ENCODE assay signal across 18 cellular contexts in genomic region chr21:32020551-32020950, GRCh38.
DNase-seq lines count a peak whose midpoint lies in the region; ATAC-seq, FAIRE-seq and TF ChIP-seq lines count a peak whose summit lies in the region.
"Had no signal": no experiment of that assay in that cellular context is flagged by ENCODE, and none has a peak within 500 bp of the region (broad histone marks: within the 10 kb centered on the region; RNA-seq: fewer than 3 reads in every experiment).

No MANE protein-coding gene starts in this region.

- DNase-seq in H9 (no peak), MV-4-11 (lab: John Stamatoyannopoulos, UW) (peak; percentile 71), bronchial epithelial cell (ENCODE audit: low read depth) (no peak), GM13976 (ENCODE audit: low spot score) (no peak)
- DNase-seq in activated CD8-positive, alpha-beta memory T cell treated with anti-CD3 and anti-CD28 coated beads, Interleukin-2, amount 50 U/mL, for 48 hours, result no peak
- DNase-seq: ACHN, C1 segment of cervical spinal cord, DMS79, H7, Karpas-422, NCI-H1105 treated with DMSO at 0.1 percent for 48 hours, NCI-H1694, NCI-H2081 treated with DMSO at 0.1 percent for 48 hours, NCI-H510A treated with DMSO at 0.1 percent for 48 hours, NCI-H774 had no signal

- H2AFZ ChIP-seq in H9 (ENCODE audit: low read length) (no peak overlapping the region), neuron (ENCODE audit: low read depth, low read length) (peak overlapping the region; percentile 2)

- H4K8ac ChIP-seq in H9 (replicated peaks; ENCODE audit: insufficient read length, low read depth, low read length), result peak overlapping the region; percentile 68

- no peak overlapping the region for H4K91ac ChIP-seq in H9 (ENCODE audit: insufficient read length, low read depth, low read length)

- H2AK5ac ChIP-seq in H9 (ENCODE audit: insufficient read length, low read length), result no peak overlapping the region

- no peaks in the 10 kb centered on the region for H3K9me3 Mint-ChIP-seq in H9

- ATAC-seq in GM19035 (IDR thresholded peaks at IDR 0.05; ENCODE audit: unreplicated experiment), result no peak

- H3K56ac ChIP-seq in H9 (ENCODE audit: insufficient read length, low read depth, low read length), result no peak overlapping the region

- H3K27ac Mint-ChIP-seq in H9, result no peak overlapping the region; a peak in 2 of 7 replicates

- H3K27me3 ChIP-seq in H9 (ENCODE audit: insufficient read depth, low read length) (no peaks in the 10 kb centered on the region), bronchial epithelial cell (ENCODE audit: control insufficient read depth, insufficient read depth, low read length) (no peaks in the 10 kb centered on the region), neuron (ENCODE audit: insufficient read depth, low read length) (no peaks in the 10 kb centered on the region)

- H3K27ac ChIP-seq in H9 (ENCODE audit: insufficient read length, low read depth, low read length), result no peak overlapping the region

- H2BK20ac ChIP-seq in H9 (ENCODE audit: low read depth, low read length, poor library complexity, severe bottlenecking), result no peak overlapping the region

- H3K9me3 ChIP-seq in H9 (ENCODE audit: control insufficient read depth, low read depth, low read length) (no peaks in the 10 kb centered on the region), neuron (ENCODE audit: low read length) (no peaks in the 10 kb centered on the region)

- H3K4me1 Mint-ChIP-seq in H9, result no peaks in the 10 kb centered on the region

- no peak overlapping the region for H3K23ac ChIP-seq in H9 (ENCODE audit: insufficient read length, low read depth, low read length)

- H3K23me2 ChIP-seq in H9 (ENCODE audit: insufficient read length, low read depth, low read length, poor library complexity, severe bottlenecking), result no peaks in the 10 kb centered on the region

- no peaks in the 10 kb centered on the region for H3K36me3 Mint-ChIP-seq in H9 (ENCODE audit: insufficient read depth in 1 of 3, low read depth in 3 of 3)

- no peaks in the 10 kb centered on the region for H3K79me1 ChIP-seq in H9 (ENCODE audit: insufficient read depth, low read depth, low read length, poor library complexity, severe bottlenecking)

- FAIRE-seq in bronchial epithelial cell (lab: Jason Lieb, UNC), result peak; percentile 50
- FAIRE-seq: D721Med had no signal

- H3K79me2 ChIP-seq in H9 (ENCODE audit: insufficient read depth, low read length), result no peaks in the 10 kb centered on the region

- H2BK15ac ChIP-seq in H9 (ENCODE audit: low read depth, low read length), result no peak overlapping the region

- no peak overlapping the region for H2BK12ac ChIP-seq in H9 (ENCODE audit: insufficient read length, low read depth, low read length)

- no peak overlapping the region for H2BK5ac ChIP-seq in H9 (ENCODE audit: insufficient read length, low read length)

- no peaks in the 10 kb centered on the region; the same call in 1 of the 2 replicates for H3K27me3 Mint-ChIP-seq in H9 (ENCODE audit: low read depth)

- H3K18ac ChIP-seq in H9 (ENCODE audit: insufficient read length, low read depth, low read length), result no peak overlapping the region

- H4K5ac ChIP-seq in H9 (ENCODE audit: insufficient read length, low read depth, low read length), result no peak overlapping the region

- H3K4me1 ChIP-seq in H9 (ENCODE audit: insufficient read depth, low read length) (no peaks in the 10 kb centered on the region), neuron (ENCODE audit: insufficient read depth, low read length) (peaks cover 12% of the 10 kb centered on the region)

- no peak overlapping the region for H3K9ac ChIP-seq in H9 (ENCODE audit: extremely low read depth, insufficient read length, low read length)

- H3K14ac ChIP-seq in H9 (ENCODE audit: insufficient read depth, low read length), result 0 out of 2 replicates have a peak overlapping the region, but pooled peaks have one; percentile 29

- H3K4me3 Mint-ChIP-seq in H9, result no peak overlapping the region

- in situ Hi-C loops in GM13976 (cut with MboI; ENCODE audit: low sequenced_read_pairs, unreplicated experiment), result no loop called here

- WGBS in H9 (ENCODE audit: extremely low coverage, insufficient read length, low lambda C conversion rate), result no CpG with 5 or more reads among the region's 5 CpGs

- H2BK120ac ChIP-seq in H9 (ENCODE audit: low read depth, low read length, poor library complexity, severe bottlenecking), result no peak overlapping the region

- no peak overlapping the region for H3T11ph ChIP-seq in H9 (ENCODE audit: low read length)

- no peak for TF ChIP-seq CTCF in H9 (conservative IDR thresholded peaks at IDR 0.05)
- no peak for TF ChIP-seq CTCF in bronchial epithelial cell (IDR thresholded peaks at IDR 0.05; ENCODE audit: insufficient read depth, low read length, severe bottlenecking)
- TF ChIP-seq CTCF in GM13976 (IDR thresholded peaks at IDR 0.05; ENCODE audit: borderline replicate concordance, control extremely low read depth, extremely low read depth, insufficient read depth, missing control alignments), result no peak

- H3K36me3 ChIP-seq in bronchial epithelial cell (ENCODE audit: control insufficient read depth, insufficient read depth, low read length) (no peaks in the 10 kb centered on the region), neuron (ENCODE audit: insufficient read depth, low read length) (no peaks in the 10 kb centered on the region)

- H4K20me1 ChIP-seq in H9 (ENCODE audit: control insufficient read depth, insufficient read depth, insufficient read length), result no peaks in the 10 kb centered on the region

- H3K4me3 ChIP-seq in bronchial epithelial cell (ENCODE audit: low read depth, low read length) (no peak overlapping the region), neuron (ENCODE audit: low read length) (no peak overlapping the region)

- no peak overlapping the region for H3K4me2 ChIP-seq in H9 (ENCODE audit: insufficient read depth, insufficient read length, low read length)

- no peak overlapping the region for H3K4ac ChIP-seq in H9 (ENCODE audit: low read depth, low read length)
